Comparison of ENCODE assay signal across 1 cellular context in the genomic region with DNA sequence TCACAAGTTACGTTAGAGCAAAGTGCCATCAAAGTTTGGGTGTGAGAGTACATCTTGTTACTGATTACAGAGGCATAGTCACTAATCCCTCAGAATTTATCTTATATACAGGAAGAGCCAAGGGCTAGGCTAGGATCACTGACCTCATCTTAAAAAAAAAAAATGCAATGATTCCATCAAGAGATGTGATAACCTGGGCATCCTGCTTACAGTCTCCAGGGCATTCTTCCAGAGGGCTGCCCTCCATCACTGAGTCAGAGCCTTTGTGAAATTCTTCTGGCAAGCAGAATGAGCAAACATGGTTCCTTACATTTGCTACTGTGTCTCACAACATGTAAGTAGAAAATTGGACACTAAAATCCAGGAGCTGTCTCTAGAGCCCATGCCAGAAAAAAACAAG.
TF ChIP-seq lines count a peak whose summit lies in the region.

No MANE protein-coding gene starts in this region.

TF ChIP-seq in IMR-90, 13 proteins besides CTCF, POLR2A, EP300 and RAD21 (continued from another document):
- peak; percentile 3; the same call in 1 of the 2 replicates for TF ChIP-seq FOS (IDR thresholded peaks at IDR 0.05; ENCODE audit: low read depth, low read length)
- TF ChIP-seq NFE2L2 (IDR thresholded peaks at IDR 0.05; ENCODE audit: low read depth, low read length): no peak
- TF ChIP-seq MAZ (IDR thresholded peaks at IDR 0.05; ENCODE audit: borderline replicate concordance, low read depth, low read length): no peak
- no peak for TF ChIP-seq RFX5 (IDR thresholded peaks at IDR 0.05; ENCODE audit: low read depth, low read length)
